ENCODE assay signal across 20 cellular contexts in the genomic region with DNA sequence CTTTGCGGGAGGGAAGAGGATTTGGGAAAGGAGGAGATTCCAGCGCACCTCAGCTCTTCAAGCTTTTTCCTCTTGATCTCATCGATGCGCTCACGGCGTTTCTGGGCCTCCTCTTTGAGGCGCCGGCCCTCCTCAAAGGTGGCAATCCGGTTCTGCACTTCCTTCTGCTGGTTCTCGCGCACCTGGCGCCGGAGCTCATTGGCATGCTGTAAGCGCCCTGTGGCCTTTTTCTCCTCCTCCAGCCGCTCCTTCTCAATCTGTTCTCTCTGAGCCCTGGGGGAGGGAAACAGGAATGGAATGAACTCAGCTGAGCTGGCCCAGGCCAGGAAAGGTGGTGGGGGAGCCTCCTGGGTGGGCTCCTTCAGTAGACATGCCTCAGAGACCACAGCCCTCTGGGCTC.
"Had no signal": no experiment of that assay in that cellular context is flagged by ENCODE, and none has a peak within 500 bp of the region (broad histone marks: within the 10 kb centered on the region; RNA-seq: fewer than 3 reads in every experiment).

No MANE protein-coding gene starts in this region.

- H3K36me3 Mint-ChIP-seq: natural killer cell had no signal

- DNase-seq: activated B cell treated with CpG ODN at 0.5 μM for 24 hours; activated CD4-positive, alpha-beta T cell treated with anti-CD3 and anti-CD28 coated beads, Interleukin-2, amount 50 U/mL, for 1 hour; activated CD8-positive, alpha-beta T cell treated with anti-CD3 and anti-CD28 coated beads for 36 hours; activated T-cell treated with anti-CD3 and anti-CD28 coated beads, Interleukin-2, amount 50 U/mL, for 4 hours; colonic mucosa; effector CD8-positive, alpha-beta T cell; islet precursor cell; left cardiac atrium; mesendoderm; natural killer cell; right cardiac atrium; stimulated activated CD4-positive, alpha-beta T cell treated with anti-CD3 and anti-CD28 coated beads, Interleukin-2, amount 100 ng/mL, for 48 hours; stimulated activated naive CD4-positive, alpha-beta T cell treated with Interleukin-2 at 50 U/mL for 16 hours; T-cell; testis; transverse colon had no signal

- H3K9me3 Mint-ChIP-seq: activated B cell treated with CpG ODN at 0.5 μM for 24 hours; activated CD8-positive, alpha-beta T cell treated with anti-CD3 and anti-CD28 coated beads for 36 hours; activated naive CD4-positive, alpha-beta T cell treated with anti-CD3 and anti-CD28 coated beads, Interleukin-2, amount 50 U/mL, for 24 hours; activated T-cell treated with anti-CD3 and anti-CD28 coated beads, Interleukin-2, amount 50 U/mL, for 4 hours; activated T-helper 2 cell treated with anti-CD3 and anti-CD28 coated beads, Interferon-gamma antibody, Interleukin-2, Interleukin-4, amounts not matched to agents 10 μg/mL and 5 μg/mL and 100 μg/mL, durations not matched to agents 14 hours and 24 hours and 36 hours; central memory CD8-positive, alpha-beta T cell; natural killer cell; T-cell had no signal

- H3K27ac Mint-ChIP-seq: activated B cell treated with CpG ODN at 0.5 μM for 24 hours; activated CD8-positive, alpha-beta T cell treated with anti-CD3 and anti-CD28 coated beads for 36 hours; activated naive CD4-positive, alpha-beta T cell treated with anti-CD3 and anti-CD28 coated beads, Interleukin-2, amount 50 U/mL, for 24 hours; activated T-helper 2 cell treated with anti-CD3 and anti-CD28 coated beads, Interferon-gamma antibody, Interleukin-2, Interleukin-4, amounts not matched to agents 10 μg/mL and 5 μg/mL and 100 μg/mL, durations not matched to agents 14 hours and 24 hours and 36 hours; natural killer cell; T-cell had no signal

- ATAC-seq: activated CD8-positive, alpha-beta T cell treated with anti-CD3 and anti-CD28 coated beads for 36 hours; activated T-cell treated with anti-CD3 and anti-CD28 coated beads, Interleukin-2, amount 50 U/mL, for 4 hours; gastroesophageal sphincter; left cardiac atrium; natural killer cell; right cardiac atrium; T-cell had no signal

- H3K4me1 Mint-ChIP-seq: activated B cell treated with CpG ODN at 0.5 μM for 24 hours; activated naive CD4-positive, alpha-beta T cell treated with anti-CD3 and anti-CD28 coated beads, Interleukin-2, amount 50 U/mL, for 24 hours had no signal

- H3K4me3 Mint-ChIP-seq: activated B cell treated with CpG ODN at 0.5 μM for 24 hours; activated CD8-positive, alpha-beta T cell treated with anti-CD3 and anti-CD28 coated beads for 36 hours; activated naive CD4-positive, alpha-beta T cell treated with anti-CD3 and anti-CD28 coated beads, Interleukin-2, amount 50 U/mL, for 24 hours; activated T-cell treated with anti-CD3 and anti-CD28 coated beads, Interleukin-2, amount 50 U/mL, for 4 hours; central memory CD8-positive, alpha-beta T cell; natural killer cell; T-cell had no signal

- H3K27me3 Mint-ChIP-seq: central memory CD8-positive, alpha-beta T cell had no signal
